ENCODE assay signal across 29 cellular contexts in genomic region chr4:67712000-67712625, GRCh38. TPM values are rescaled to one million over a fixed set of nuclear protein-coding genes. Genes with fewer than 3 reads are reported as not detected.
DNase-seq lines count a peak whose midpoint lies in the region; ATAC-seq, FAIRE-seq and TF ChIP-seq lines count a peak whose summit lies in the region.
"Had no signal": no experiment of that assay in that cellular context is flagged by ENCODE, and none has a peak within 500 bp of the region (broad histone marks: within the 10 kb centered on the region; RNA-seq: fewer than 3 reads in every experiment).

No MANE protein-coding gene starts in this region.

- H2BK5ac ChIP-seq in H1 (ENCODE audit: low read depth, low read length), result no peak overlapping the region

- H3K4me1 ChIP-seq in H1 (replicated peaks in 1 of 4; ENCODE audit: control insufficient read depth in 3 of 4, insufficient read depth in 4 of 4, low read length in 3 of 4), result peaks cover 5 to 17% (median 11%) of the 10 kb centered on the region in 4 experiments; a peak in 6 of 7 replicates
- H3K4me1 ChIP-seq: HAP-1 had no signal

- no peak overlapping the region for H2BK120ac ChIP-seq in H1 (replicated peaks; ENCODE audit: low read depth, low read length)

- no peak overlapping the region for H2BK20ac ChIP-seq in H1 (ENCODE audit: low read length)

- H3K9me3 ChIP-seq in H1 (ENCODE audit: insufficient read depth in 2 of 2, low read depth in 1 of 2, low read length in 1 of 2), result no peaks in the 10 kb centered on the region; a peak in 1 of 4 replicates
- H3K9me3 ChIP-seq: A549, HAP-1, thyroid gland had no signal

- 78% methylated on average over 3 of the region's 3 CpGs; no CpG with 5 or more reads in 1 of the 2 experiments for WGBS in H1 (ENCODE audit: extremely low coverage in 1 of 2, insufficient coverage in 1 of 2, insufficient read length in 1 of 2, insufficient replicate concordance in 2 of 2, low coverage in 1 of 2, low lambda C conversion rate in 2 of 2, missing lambda C conversion rate in 1 of 2), 2 experiments

- no peak overlapping the region for H3K14ac ChIP-seq in H1 (ENCODE audit: insufficient read length)

- no peak for TF ChIP-seq EP300 in H1 (IDR thresholded peaks at IDR 0.05; ENCODE audit: borderline replicate concordance in 1 of 2, low read depth in 2 of 2, low read length in 2 of 2)

- intact Hi-C loops in activated CD4-positive, alpha-beta T cell treated with anti-CD3 and anti-CD28 coated beads, Interleukin-2, amount 10 ng/mL, durations not matched to agents 24 days and 14 days (cut with micrococcal nuclease), result no loop called here
- intact Hi-C loops in activated naive CD4-positive, alpha-beta T cell treated with anti-CD3 and anti-CD28 coated beads for 36 hours (cut with micrococcal nuclease), result no loop called here
- intact Hi-C loops in left cardiac atrium (cut with DNase I), result no loop called here

- no peak overlapping the region for H3K4me3 ChIP-seq in H1 (ENCODE audit: extremely low read depth in 1 of 4, insufficient read depth in 2 of 4, low read depth in 3 of 4, low read length in 4 of 4)
- H3K4me3 ChIP-seq: A549, cardiac muscle cell, HAP-1, thyroid gland had no signal

- DNase-seq in activated CD4-positive, alpha-beta T cell treated with anti-CD3 and anti-CD28 coated beads, Interleukin-2, amount 10 ng/mL, durations not matched to agents 24 days and 14 days, result no peak
- DNase-seq in activated CD4-positive, alpha-beta T cell treated with anti-CD3 and anti-CD28 coated beads, Interleukin-2, amount 50 U/mL, for 1 hour, result no peak
- DNase-seq in NCI-H69 (lab: John Stamatoyannopoulos, UW), result peak; percentile 78
- no peak for DNase-seq in H1 (ENCODE audit: low read depth in 1 of 2, low spot score in 2 of 2)
- no peak for DNase-seq in type B pancreatic cell (ENCODE audit: extremely low spot score, unreplicated experiment)
- no peak for DNase-seq in activated naive CD4-positive, alpha-beta T cell treated with anti-CD3 and anti-CD28 coated beads for 36 hours
- DNase-seq in left cardiac atrium, result no peak
- DNase-seq: activated CD4-positive, alpha-beta T cell treated with anti-CD3 and anti-CD28 coated beads for 4 hours; amniotic stem cell; EL; KG1; mesenchymal stem cell; NCI-H1694 treated with DMSO at 0.1 percent for 48 hours; NCI-H748 treated with DMSO at 0.1 percent for 48 hours; Right ventricle myocardium superior; small intestine; stimulated activated CD4-positive, alpha-beta T cell treated with anti-CD3 and anti-CD28 coated beads, Interleukin-2, amount 100 ng/mL, for 24 hours; stimulated activated naive CD8-positive, alpha-beta T cell treated with anti-CD3 and anti-CD28 coated beads, Interleukin-15, Interleukin-2, amounts not matched to agents 100 U/mL and 50 U/mL, for 24 hours; thyroid gland had no signal

- no peak for TF ChIP-seq POLR2A in H1 (IDR thresholded peaks at IDR 0.05; ENCODE audit: control extremely low read depth in 1 of 2, low read depth in 2 of 2, low read length in 2 of 2)

- H2BK12ac ChIP-seq in H1 (ENCODE audit: low read depth, low read length), result no peak overlapping the region

- H4K91ac ChIP-seq in H1 (replicated peaks; ENCODE audit: insufficient read length, low read length), result no peak overlapping the region

- H3K36me3 Mint-ChIP-seq in activated CD4-positive, alpha-beta T cell treated with anti-CD3 and anti-CD28 coated beads, Interleukin-2, amount 10 ng/mL, durations not matched to agents 24 days and 14 days (ENCODE audit: low read depth), result peaks cover 30% of the 10 kb centered on the region
- H3K36me3 Mint-ChIP-seq in type B pancreatic cell, result peaks cover 3% of the 10 kb centered on the region
- H3K36me3 Mint-ChIP-seq in activated naive CD4-positive, alpha-beta T cell treated with anti-CD3 and anti-CD28 coated beads for 36 hours (ENCODE audit: low read depth), result peaks cover 24% of the 10 kb centered on the region

- ATAC-seq in GM19467 (IDR thresholded peaks at IDR 0.05; ENCODE audit: unreplicated experiment) (no peak), left cardiac atrium (no peak)
- ATAC-seq: stimulated activated naive CD8-positive, alpha-beta T cell treated with anti-CD3 and anti-CD28 coated beads, Interleukin-15, Interleukin-2, amounts not matched to agents 100 U/mL and 50 U/mL, for 24 hours had no signal

- no peaks in the 10 kb centered on the region for H3K27me3 Mint-ChIP-seq in activated CD4-positive, alpha-beta T cell treated with anti-CD3 and anti-CD28 coated beads, Interleukin-2, amount 10 ng/mL, durations not matched to agents 24 days and 14 days
- no peaks in the 10 kb centered on the region for H3K27me3 Mint-ChIP-seq in type B pancreatic cell
- no peaks in the 10 kb centered on the region for H3K27me3 Mint-ChIP-seq in activated naive CD4-positive, alpha-beta T cell treated with anti-CD3 and anti-CD28 coated beads for 36 hours (ENCODE audit: low read depth)
- H3K27me3 Mint-ChIP-seq: dendritic cell treated with granulocyte-macrophage colony-stimulating factor and Interleukin-4, amounts not matched to agents 40 ng/mL and 50 ng/mL, for 4 days had no signal

- H3K4me2 ChIP-seq in H1 (ENCODE audit: insufficient read depth in 1 of 2, low read depth in 2 of 2, low read length in 2 of 2), result 0 out of 4 replicates have a peak overlapping the region, but pooled peaks have one; percentile 7 to 21
- H3K4me2 ChIP-seq: A549 had no signal

- no peak overlapping the region for H3K4ac ChIP-seq in H1 (replicated peaks; ENCODE audit: insufficient read length, low read depth, low read length)

- H3K9ac ChIP-seq in H1 (replicated peaks in 1 of 4; ENCODE audit: extremely low read depth in 1 of 4, low read depth in 3 of 4, low read length in 3 of 4), result no peak overlapping the region

- H3K9me3 Mint-ChIP-seq in activated CD4-positive, alpha-beta T cell treated with anti-CD3 and anti-CD28 coated beads, Interleukin-2, amount 10 ng/mL, durations not matched to agents 24 days and 14 days, result peaks cover 4% of the 10 kb centered on the region
- H3K9me3 Mint-ChIP-seq in type B pancreatic cell, result no peaks in the 10 kb centered on the region
- no peaks in the 10 kb centered on the region for H3K9me3 Mint-ChIP-seq in activated naive CD4-positive, alpha-beta T cell treated with anti-CD3 and anti-CD28 coated beads for 36 hours
- H3K9me3 Mint-ChIP-seq: dendritic cell treated with granulocyte-macrophage colony-stimulating factor and Interleukin-4, amounts not matched to agents 40 ng/mL and 50 ng/mL, for 4 days had no signal

- H3K27ac Mint-ChIP-seq in activated CD4-positive, alpha-beta T cell treated with anti-CD3 and anti-CD28 coated beads, Interleukin-2, amount 10 ng/mL, durations not matched to agents 24 days and 14 days, result peak overlapping the region; percentile 64
- H3K27ac Mint-ChIP-seq in type B pancreatic cell, result peak overlapping the region; percentile 55
- H3K27ac Mint-ChIP-seq in activated naive CD4-positive, alpha-beta T cell treated with anti-CD3 and anti-CD28 coated beads for 36 hours, result no peak overlapping the region
- H3K27ac Mint-ChIP-seq: dendritic cell treated with granulocyte-macrophage colony-stimulating factor and Interleukin-4, amounts not matched to agents 40 ng/mL and 50 ng/mL, for 4 days had no signal

- TF ChIP-seq CTCF in H1 (IDR thresholded peaks at IDR 0.05; ENCODE audit: control extremely low read depth in 1 of 3, insufficient read depth in 1 of 3, low read depth in 1 of 3, low read length in 3 of 3) (no peak), type B pancreatic cell (conservative IDR thresholded peaks at IDR 0.05) (no peak)

- H3K23me2 ChIP-seq in H1 (ENCODE audit: low read depth, low read length), result no peaks in the 10 kb centered on the region

- H3K27me3 ChIP-seq in H1 (replicated peaks in 1 of 4; ENCODE audit: control insufficient read depth in 3 of 4, extremely low read depth in 1 of 4, insufficient read depth in 3 of 4, low read length in 3 of 4), result no peaks in the 10 kb centered on the region
- H3K27me3 ChIP-seq: cardiac muscle cell, thyroid gland had no signal

- H4K5ac ChIP-seq in H1 (ENCODE audit: insufficient read length, low read depth, low read length), result no peak overlapping the region

- TF ChIP-seq RAD21 in H1 (IDR thresholded peaks at IDR 0.05 in 1 of 2, conservative IDR thresholded peaks at IDR 0.05 in 1 of 2; ENCODE audit: low read depth in 2 of 2, low read length in 2 of 2), result no peak

- CTCF ChIA-PET in H1 (lab: Charles Lee; ENCODE audit: partially characterized antibody), result interaction anchor here (1.6 to 4.9 kb wide), 3 partner anchors 12 to 33 kb away, joined by 3 to 21 read pairs (median 4); no protein-coding TSS in a partner anchor
- CTCF ChIA-PET in activated naive CD4-positive, alpha-beta T cell treated with anti-CD3 and anti-CD28 coated beads for 36 hours (lab: Charles Lee), result interaction anchor here (1.3 kb wide), 1 partner anchor 11 kb away, joined by 3 read pairs; the partner anchor contains the start of gene UBA6

- peaks cover 29% of the 10 kb centered on the region for H3K4me1 Mint-ChIP-seq in activated CD4-positive, alpha-beta T cell treated with anti-CD3 and anti-CD28 coated beads, Interleukin-2, amount 10 ng/mL, durations not matched to agents 24 days and 14 days
- H3K4me1 Mint-ChIP-seq in type B pancreatic cell (ENCODE audit: unreplicated experiment), result peaks cover 25% of the 10 kb centered on the region
- H3K4me1 Mint-ChIP-seq in activated naive CD4-positive, alpha-beta T cell treated with anti-CD3 and anti-CD28 coated beads for 36 hours (ENCODE audit: low read depth), result peaks cover 35% of the 10 kb centered on the region

- no peak for FAIRE-seq in H1 (lab: Jason Lieb, UNC)
- FAIRE-seq: A549, D721Med, small intestine had no signal

- no peak overlapping the region; the same call in 1 of the 2 replicates for H4K8ac ChIP-seq in H1 (ENCODE audit: extremely low read depth, insufficient read depth, low read length)

- H3K18ac ChIP-seq in H1 (ENCODE audit: extremely low read depth, low read length), result no peak overlapping the region

- no peaks in the 10 kb centered on the region for H4K20me1 ChIP-seq in H1 (replicated peaks in 1 of 2; ENCODE audit: control insufficient read depth in 1 of 2, insufficient read depth in 2 of 2, low read length in 2 of 2)

- no peak overlapping the region for H3K56ac ChIP-seq in H1 (replicated peaks; ENCODE audit: insufficient read length, low read depth, low read length)

- H3K23ac ChIP-seq in H1 (ENCODE audit: insufficient read length), result no peak overlapping the region

- no peaks in the 10 kb centered on the region for H3K36me3 ChIP-seq in H1 (ENCODE audit: control insufficient read depth in 2 of 4, insufficient read depth in 4 of 4, low read length in 3 of 4)
- H3K36me3 ChIP-seq: cardiac muscle cell, HAP-1, thyroid gland had no signal

- H3K4me3 Mint-ChIP-seq in activated CD4-positive, alpha-beta T cell treated with anti-CD3 and anti-CD28 coated beads, Interleukin-2, amount 10 ng/mL, durations not matched to agents 24 days and 14 days, result no peak overlapping the region
- no peak overlapping the region for H3K4me3 Mint-ChIP-seq in type B pancreatic cell
- H3K4me3 Mint-ChIP-seq in activated naive CD4-positive, alpha-beta T cell treated with anti-CD3 and anti-CD28 coated beads for 36 hours, result no peak overlapping the region
- H3K4me3 Mint-ChIP-seq: dendritic cell treated with granulocyte-macrophage colony-stimulating factor and Interleukin-4, amounts not matched to agents 40 ng/mL and 50 ng/mL, for 4 days had no signal

- H2BK15ac ChIP-seq in H1 (ENCODE audit: low read length), result no peak overlapping the region

- no peak overlapping the region for H2AK5ac ChIP-seq in H1 (ENCODE audit: low read depth, low read length)

- no peak overlapping the region for H3K27ac ChIP-seq in H1 (ENCODE audit: low read depth, low read length)
- H3K27ac ChIP-seq: cardiac muscle cell, thyroid gland had no signal

- POLR2A ChIA-PET in H1 (lab: Charles Lee; ENCODE audit: partially characterized antibody), result interaction anchor here (0.8 to 2.5 kb wide), 3 partner anchors 9 to 12 kb away, joined by 3 to 8 read pairs (median 3); partner anchors contain the start of gene UBA6

- no peaks in the 10 kb centered on the region; the same call in 1 of the 2 replicates for H3K79me1 ChIP-seq in H1 (ENCODE audit: low read depth, low read length)

- H2AFZ ChIP-seq in H1 (ENCODE audit: low read length), result no peak overlapping the region

- peaks cover 0 to 27% of the 10 kb centered on the region in 2 experiments; a peak in 3 of 4 replicates for H3K79me2 ChIP-seq in H1 (ENCODE audit: control insufficient read depth in 1 of 2, insufficient read depth in 2 of 2, low read length in 2 of 2)

RNA-seq across cellular contexts. Expression of gene UBA6, which starts 11.2 kb away (rescaled TPM):
- total RNA-seq in activated CD4-positive, alpha-beta T cell treated with anti-CD3 and anti-CD28 coated beads, Interleukin-2, amount 10 ng/mL, durations not matched to agents 24 days and 14 days, result 78.2 and 85.4 TPM in 2 replicates
- 74.3 and 78.0 TPM in 2 replicates for total RNA-seq in H1 (2021; fragmentation: NEBNext Ultra II Directional; extraction: Animal tissue kit (Norgen Biotek cat#: 25700))
- 14.7 and 17.4 TPM in 2 replicates for polyA plus RNA-seq in H1 (2011; rRNA removed)
- 33.5 TPM for polyA plus RNA-seq in H1 (2011; cell fraction: cytosol; rRNA removed)
- polyA plus RNA-seq in H1 (2011; cell fraction: nucleus; rRNA removed), result 9.6 TPM
- polyA plus RNA-seq in H1 (2012, experiment 1 of 2), result 26.0 to 46.1 TPM (median 36.2 TPM) in 4 replicates
- 0.60 TPM for polyA plus RNA-seq in H1 (2012, experiment 2 of 2)
- 31.8 TPM for polyA plus RNA-seq in H1 (2013, experiment 1 of 2)
- 31.1 TPM for polyA plus RNA-seq in H1 (2013, experiment 2 of 2)
- 101 and 126 TPM in 2 replicates for polyA minus RNA-seq in H1 (2011; rRNA and poly(A)+ RNA removed)
- polyA minus RNA-seq in H1 (2011; cell fraction: cytosol; rRNA and poly(A)+ RNA removed), result 69.3 TPM
- 48.6 TPM for polyA minus RNA-seq in H1 (2011; cell fraction: nucleus; rRNA and poly(A)+ RNA removed)
- 62.4 and 69.6 TPM in 2 replicates for total RNA-seq in type B pancreatic cell (ENCODE audit: low replicate concordance)
- total RNA-seq in activated naive CD4-positive, alpha-beta T cell treated with anti-CD3 and anti-CD28 coated beads for 36 hours, result 10 to 100 TPM; 71.6 to 79.5 TPM
- 10 to 100 TPM; 23.1 to 32.5 TPM for total RNA-seq in left cardiac atrium

RNA-seq across cellular contexts. Expression of gene GNRHR, which starts 42.1 kb away (rescaled TPM):
- not detected in 2 replicates for total RNA-seq in activated CD4-positive, alpha-beta T cell treated with anti-CD3 and anti-CD28 coated beads, Interleukin-2, amount 10 ng/mL, durations not matched to agents 24 days and 14 days
- not detected in 2 replicates for total RNA-seq in H1 (2021; fragmentation: NEBNext Ultra II Directional; extraction: Animal tissue kit (Norgen Biotek cat#: 25700))
- not detected in 2 replicates for polyA plus RNA-seq in H1 (2011; rRNA removed)
- not detected for polyA plus RNA-seq in H1 (2011; cell fraction: cytosol; rRNA removed)
- polyA plus RNA-seq in H1 (2011; cell fraction: nucleus; rRNA removed), result not detected
- 0.08 to 0.15 TPM in 2 of 4 replicates, not detected in the others for polyA plus RNA-seq in H1 (2012, experiment 1 of 2)
- polyA plus RNA-seq in H1 (2012, experiment 2 of 2), result not detected
- not detected for polyA plus RNA-seq in H1 (2013, experiment 1 of 2)
- polyA plus RNA-seq in H1 (2013, experiment 2 of 2), result not detected
- polyA minus RNA-seq in H1 (2011; rRNA and poly(A)+ RNA removed), result not detected in 2 replicates
- not detected for polyA minus RNA-seq in H1 (2011; cell fraction: cytosol; rRNA and poly(A)+ RNA removed)
- not detected for polyA minus RNA-seq in H1 (2011; cell fraction: nucleus; rRNA and poly(A)+ RNA removed)
- total RNA-seq in type B pancreatic cell (ENCODE audit: low replicate concordance) (not detected in 2 replicates), left cardiac atrium (not detected)
- not detected for total RNA-seq in activated naive CD4-positive, alpha-beta T cell treated with anti-CD3 and anti-CD28 coated beads for 36 hours
- total RNA-seq: cardiac muscle cell, HT-29, omental fat pad, renal cortical epithelial cell, Right ventricle myocardium superior, thyroid gland had no signal
- polyA plus RNA-seq: A549, BJ, small intestine had no signal
